3 cellular contexts compared by ENCODE assay signal in the genomic region with DNA sequence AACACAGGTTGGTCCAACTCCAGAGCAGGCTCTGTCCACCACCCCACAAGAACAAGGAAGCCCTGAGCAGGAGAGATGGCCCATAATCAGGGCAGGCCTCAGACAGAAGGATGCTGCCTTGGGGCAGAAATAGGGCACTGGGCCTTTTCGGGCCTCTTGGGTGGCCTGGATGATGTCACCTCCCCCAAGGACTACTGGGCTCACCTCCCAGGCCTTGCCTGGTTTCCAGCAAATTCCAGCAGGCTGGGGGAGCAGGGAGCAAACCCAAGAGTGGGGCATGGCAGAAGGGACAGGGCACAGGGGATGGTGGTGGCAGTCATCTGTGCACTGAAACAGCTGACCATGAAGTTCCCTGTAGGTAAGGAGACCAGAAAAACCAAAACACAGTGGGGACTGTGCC.
TF ChIP-seq lines count a peak whose summit lies in the region.

No MANE protein-coding gene starts in this region.

TF ChIP-seq in HEK293, 187 proteins besides CTCF, POLR2A, EP300 and RAD21:
- TF ChIP-seq GLIS1 (tag by site-specific recombination; IDR thresholded peaks at IDR 0.05) (peak; percentile 97), ZNF350 (tag by site-specific recombination; IDR thresholded peaks at IDR 0.05) (no peak), GLI4 (tag by site-specific recombination; IDR thresholded peaks at IDR 0.05) (no peak), ZNF394 (tag by site-specific recombination; IDR thresholded peaks at IDR 0.05; ENCODE audit: borderline replicate concordance) (no peak), ZNF626 (tag by site-specific recombination; IDR thresholded peaks at IDR 0.05) (no peak), ZNF292 (tag by site-specific recombination; IDR thresholded peaks at IDR 0.05; ENCODE audit: borderline replicate concordance, low read depth) (no peak), ZNF18 (tag by site-specific recombination; IDR thresholded peaks at IDR 0.05) (no peak)
- TF ChIP-seq, protein P1, sequence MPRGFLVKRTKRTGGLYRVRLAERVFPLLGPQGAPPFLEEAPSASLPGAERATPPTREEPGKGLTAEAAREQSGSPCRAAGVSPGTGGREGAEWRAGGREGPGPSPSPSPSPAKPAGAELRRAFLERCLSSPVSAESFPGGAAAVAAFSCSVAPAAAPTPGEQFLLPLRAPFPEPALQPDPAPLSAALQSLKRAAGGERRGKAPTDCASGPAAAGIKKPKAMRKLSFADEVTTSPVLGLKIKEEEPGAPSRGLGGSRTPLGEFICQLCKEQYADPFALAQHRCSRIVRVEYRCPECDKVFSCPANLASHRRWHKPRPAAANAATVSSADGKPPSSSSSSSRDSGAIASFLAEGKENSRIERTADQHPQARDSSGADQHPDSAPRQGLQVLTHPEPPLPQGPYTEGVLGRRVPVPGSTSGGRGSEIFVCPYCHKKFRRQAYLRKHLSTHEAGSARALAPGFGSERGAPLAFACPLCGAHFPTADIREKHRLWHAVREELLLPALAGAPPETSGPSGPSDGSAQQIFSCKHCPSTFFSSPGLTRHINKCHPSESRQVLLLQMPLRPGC (tag by site-specific recombination; IDR thresholded peaks at IDR 0.05), result no peak

TF ChIP-seq in H1, 55 proteins besides CTCF, POLR2A, EP300 and RAD21:
- TF ChIP-seq E2F6 (IDR thresholded peaks at IDR 0.05) (no peak), GTF2F1 (IDR thresholded peaks at IDR 0.05; ENCODE audit: borderline replicate concordance, low read depth, low read length) (no peak), SRF (IDR thresholded peaks at IDR 0.05; ENCODE audit: low read depth, low read length) (no peak), SP4 (IDR thresholded peaks at IDR 0.05; ENCODE audit: low read length) (no peak), BRCA1 (IDR thresholded peaks at IDR 0.05; ENCODE audit: low read depth, low read length) (no peak), RNF2 (IDR thresholded peaks at IDR 0.05; ENCODE audit: borderline replicate concordance, low read depth, low read length, missing control alignments, poor library complexity, severe bottlenecking) (no peak), SIN3A (conservative IDR thresholded peaks at IDR 0.05 in 1 of 2, IDR thresholded peaks at IDR 0.05 in 1 of 2; ENCODE audit: low read depth in 1 of 2, low read length in 2 of 2) (no peak), ZNF274 (IDR thresholded peaks at IDR 0.05; ENCODE audit: borderline replicate concordance, extremely low read depth, low read length) (no peak), BCL11A (IDR thresholded peaks at IDR 0.05; ENCODE audit: low read depth in 2 of 2, low read length in 2 of 2) (no peak), CBX8 (IDR thresholded peaks at IDR 0.05; ENCODE audit: borderline replicate concordance, low read depth, low read length) (no peak)
- TF ChIP-seq, protein P2, sequence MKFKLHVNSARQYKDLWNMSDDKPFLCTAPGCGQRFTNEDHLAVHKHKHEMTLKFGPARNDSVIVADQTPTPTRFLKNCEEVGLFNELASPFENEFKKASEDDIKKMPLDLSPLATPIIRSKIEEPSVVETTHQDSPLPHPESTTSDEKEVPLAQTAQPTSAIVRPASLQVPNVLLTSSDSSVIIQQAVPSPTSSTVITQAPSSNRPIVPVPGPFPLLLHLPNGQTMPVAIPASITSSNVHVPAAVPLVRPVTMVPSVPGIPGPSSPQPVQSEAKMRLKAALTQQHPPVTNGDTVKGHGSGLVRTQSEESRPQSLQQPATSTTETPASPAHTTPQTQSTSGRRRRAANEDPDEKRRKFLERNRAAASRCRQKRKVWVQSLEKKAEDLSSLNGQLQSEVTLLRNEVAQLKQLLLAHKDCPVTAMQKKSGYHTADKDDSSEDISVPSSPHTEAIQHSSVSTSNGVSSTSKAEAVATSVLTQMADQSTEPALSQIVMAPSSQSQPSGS (IDR thresholded peaks at IDR 0.05; ENCODE audit: low read length), result no peak
TF ChIP-seq in H1: peak in this region for 0.

TF ChIP-seq in HEK293T, 16 proteins besides CTCF, POLR2A, EP300 and RAD21:
- no peak for TF ChIP-seq HDGF (IDR thresholded peaks at IDR 0.05; ENCODE audit: borderline replicate concordance)
- no peak for TF ChIP-seq TARDBP (IDR thresholded peaks at IDR 0.05)
- no peak for TF ChIP-seq SUZ12 (IDR thresholded peaks at IDR 0.05)
- TF ChIP-seq, protein P3, sequence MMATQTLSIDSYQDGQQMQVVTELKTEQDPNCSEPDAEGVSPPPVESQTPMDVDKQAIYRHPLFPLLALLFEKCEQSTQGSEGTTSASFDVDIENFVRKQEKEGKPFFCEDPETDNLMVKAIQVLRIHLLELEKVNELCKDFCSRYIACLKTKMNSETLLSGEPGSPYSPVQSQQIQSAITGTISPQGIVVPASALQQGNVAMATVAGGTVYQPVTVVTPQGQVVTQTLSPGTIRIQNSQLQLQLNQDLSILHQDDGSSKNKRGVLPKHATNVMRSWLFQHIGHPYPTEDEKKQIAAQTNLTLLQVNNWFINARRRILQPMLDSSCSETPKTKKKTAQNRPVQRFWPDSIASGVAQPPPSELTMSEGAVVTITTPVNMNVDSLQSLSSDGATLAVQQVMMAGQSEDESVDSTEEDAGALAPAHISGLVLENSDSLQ (IDR thresholded peaks at IDR 0.05), result no peak
- no peak for TF ChIP-seq FOXA1 (IDR thresholded peaks at IDR 0.05)
- TF ChIP-seq ELF4 (IDR thresholded peaks at IDR 0.05), result no peak
- TF ChIP-seq NFRKB (IDR thresholded peaks at IDR 0.05), result no peak
- TF ChIP-seq ARNT (IDR thresholded peaks at IDR 0.05), result no peak
- TF ChIP-seq BHLHE40 (IDR thresholded peaks at IDR 0.05; ENCODE audit: borderline replicate concordance), result no peak
- TF ChIP-seq LEF1 (IDR thresholded peaks at IDR 0.05; ENCODE audit: borderline replicate concordance), result no peak
- TF ChIP-seq SP1 (IDR thresholded peaks at IDR 0.05), result no peak
- TF ChIP-seq L3MBTL2 (conservative IDR thresholded peaks at IDR 0.05), result no peak
- TF ChIP-seq FOXM1 (IDR thresholded peaks at IDR 0.05; ENCODE audit: borderline replicate concordance), result no peak
- no peak for TF ChIP-seq ZNF384 (IDR thresholded peaks at IDR 0.05)
